1 cellular context compared by ENCODE assay signal in the genomic region with DNA sequence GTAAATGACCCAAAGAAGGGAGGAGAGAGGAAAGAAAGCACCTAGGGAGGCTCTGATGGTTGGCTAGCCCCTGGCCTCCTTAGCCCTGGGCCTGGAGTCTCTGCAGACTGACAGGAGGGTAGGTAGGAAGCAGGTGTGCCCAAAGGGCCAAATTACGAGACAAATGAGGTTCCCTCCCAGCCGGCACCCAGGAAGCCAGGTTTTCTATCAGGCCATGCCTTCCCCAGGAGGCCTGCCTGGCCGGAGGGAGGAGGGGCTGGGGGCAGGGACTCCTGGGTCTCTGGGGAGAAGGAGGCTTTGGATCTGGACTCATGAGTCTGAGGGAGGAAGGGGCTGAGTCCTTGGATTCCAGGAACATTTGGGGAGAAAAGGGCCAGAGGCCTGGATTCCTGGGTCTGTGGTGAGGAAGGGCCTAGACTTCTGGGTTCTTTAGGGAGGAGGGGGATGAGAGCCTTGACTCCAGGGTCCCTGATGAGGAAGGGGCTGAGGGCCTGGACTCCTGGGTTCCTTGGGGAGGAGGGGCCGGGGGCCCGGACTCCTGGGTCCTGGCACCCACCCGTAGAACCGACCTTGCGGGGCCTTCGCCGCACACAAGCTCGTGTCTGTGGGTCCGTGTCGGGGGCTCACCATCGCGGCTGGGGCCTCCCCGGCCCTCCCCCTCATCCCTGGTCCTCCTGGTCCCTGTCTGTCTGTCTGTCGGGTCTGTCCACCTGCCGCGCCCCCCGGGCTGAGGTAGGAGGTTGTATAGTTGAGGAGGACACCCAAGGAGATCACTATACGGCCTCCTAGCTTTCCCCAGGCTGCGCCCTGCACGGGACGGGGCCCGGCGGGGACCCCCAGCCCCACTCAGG.
TF ChIP-seq lines count a peak whose summit lies in the region.

No MANE protein-coding gene starts in this region.

TF ChIP-seq in WTC11, 78 proteins besides CTCF, POLR2A, EP300 and RAD21 (continued from another document):
- TF ChIP-seq, protein P1, sequence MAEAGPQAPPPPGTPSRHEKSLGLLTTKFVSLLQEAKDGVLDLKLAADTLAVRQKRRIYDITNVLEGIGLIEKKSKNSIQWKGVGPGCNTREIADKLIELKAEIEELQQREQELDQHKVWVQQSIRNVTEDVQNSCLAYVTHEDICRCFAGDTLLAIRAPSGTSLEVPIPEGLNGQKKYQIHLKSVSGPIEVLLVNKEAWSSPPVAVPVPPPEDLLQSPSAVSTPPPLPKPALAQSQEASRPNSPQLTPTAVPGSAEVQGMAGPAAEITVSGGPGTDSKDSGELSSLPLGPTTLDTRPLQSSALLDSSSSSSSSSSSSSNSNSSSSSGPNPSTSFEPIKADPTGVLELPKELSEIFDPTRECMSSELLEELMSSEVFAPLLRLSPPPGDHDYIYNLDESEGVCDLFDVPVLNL (CRISPR knock-in tag; IDR thresholded peaks at IDR 0.05; ENCODE audit: borderline replicate concordance, low read depth) = no peak
- no peak for TF ChIP-seq SMAD3 (CRISPR knock-in tag; IDR thresholded peaks at IDR 0.05; ENCODE audit: borderline replicate concordance)
- TF ChIP-seq, protein P2, sequence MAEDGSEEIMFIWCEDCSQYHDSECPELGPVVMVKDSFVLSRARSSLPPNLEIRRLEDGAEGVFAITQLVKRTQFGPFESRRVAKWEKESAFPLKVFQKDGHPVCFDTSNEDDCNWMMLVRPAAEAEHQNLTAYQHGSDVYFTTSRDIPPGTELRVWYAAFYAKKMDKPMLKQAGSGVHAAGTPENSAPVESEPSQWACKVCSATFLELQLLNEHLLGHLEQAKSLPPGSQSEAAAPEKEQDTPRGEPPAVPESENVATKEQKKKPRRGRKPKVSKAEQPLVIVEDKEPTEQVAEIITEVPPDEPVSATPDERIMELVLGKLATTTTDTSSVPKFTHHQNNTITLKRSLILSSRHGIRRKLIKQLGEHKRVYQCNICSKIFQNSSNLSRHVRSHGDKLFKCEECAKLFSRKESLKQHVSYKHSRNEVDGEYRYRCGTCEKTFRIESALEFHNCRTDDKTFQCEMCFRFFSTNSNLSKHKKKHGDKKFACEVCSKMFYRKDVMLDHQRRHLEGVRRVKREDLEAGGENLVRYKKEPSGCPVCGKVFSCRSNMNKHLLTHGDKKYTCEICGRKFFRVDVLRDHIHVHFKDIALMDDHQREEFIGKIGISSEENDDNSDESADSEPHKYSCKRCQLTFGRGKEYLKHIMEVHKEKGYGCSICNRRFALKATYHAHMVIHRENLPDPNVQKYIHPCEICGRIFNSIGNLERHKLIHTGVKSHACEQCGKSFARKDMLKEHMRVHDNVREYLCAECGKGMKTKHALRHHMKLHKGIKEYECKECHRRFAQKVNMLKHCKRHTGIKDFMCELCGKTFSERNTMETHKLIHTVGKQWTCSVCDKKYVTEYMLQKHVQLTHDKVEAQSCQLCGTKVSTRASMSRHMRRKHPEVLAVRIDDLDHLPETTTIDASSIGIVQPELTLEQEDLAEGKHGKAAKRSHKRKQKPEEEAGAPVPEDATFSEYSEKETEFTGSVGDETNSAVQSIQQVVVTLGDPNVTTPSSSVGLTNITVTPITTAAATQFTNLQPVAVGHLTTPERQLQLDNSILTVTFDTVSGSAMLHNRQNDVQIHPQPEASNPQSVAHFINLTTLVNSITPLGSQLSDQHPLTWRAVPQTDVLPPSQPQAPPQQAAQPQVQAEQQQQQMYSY (CRISPR knock-in tag; IDR thresholded peaks at IDR 0.05) = peak; percentile 82
